Comparison of ENCODE assay signal across 8 cellular contexts in the genomic region with DNA sequence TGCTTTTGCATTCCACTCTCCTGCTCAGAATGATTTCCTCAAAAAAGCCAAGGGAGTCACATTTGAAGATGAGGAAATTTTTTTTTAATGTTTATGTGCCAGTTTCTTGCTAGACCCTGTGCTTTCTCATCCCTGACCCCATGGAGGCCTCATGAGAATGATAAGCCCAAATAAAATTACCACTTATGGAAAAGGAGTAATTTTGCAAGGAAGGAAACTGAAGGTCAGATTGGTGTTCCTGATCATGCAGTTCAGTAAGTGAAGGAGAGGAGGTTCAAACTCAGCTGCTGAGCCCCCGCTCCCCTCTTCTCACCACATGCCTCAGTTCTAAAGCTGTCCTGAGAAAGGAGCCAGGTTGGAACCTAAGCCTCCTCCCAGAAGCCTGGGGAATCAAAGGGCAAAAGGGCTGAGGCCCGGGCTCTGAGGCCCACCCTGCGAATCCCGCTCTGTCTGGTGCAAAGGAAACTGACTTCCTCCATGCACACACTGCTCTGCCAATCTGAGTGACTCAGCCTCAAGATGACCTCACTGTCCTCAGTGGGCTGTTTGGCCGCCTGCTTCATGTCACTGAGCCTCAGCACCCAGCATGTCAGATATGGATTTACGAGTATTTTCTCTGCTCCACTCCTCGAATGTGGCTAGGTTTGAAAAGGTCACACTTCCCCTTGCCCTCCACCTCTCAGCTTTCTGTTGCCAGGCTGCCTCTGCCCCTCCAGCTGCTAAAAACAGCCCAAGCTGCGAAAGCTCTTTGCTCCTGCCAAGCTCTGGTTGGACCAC. TPM values are rescaled to one million over a fixed set of nuclear protein-coding genes. Genes with fewer than 3 reads are reported as not detected.
DNase-seq lines count a peak whose midpoint lies in the region; ATAC-seq and TF ChIP-seq lines count a peak whose summit lies in the region.

No MANE protein-coding gene starts in this region.

- H3K4me3 ChIP-seq in right atrium auricular region = no peak overlapping the region

- H3K9me3 Mint-ChIP-seq in activated CD4-positive, alpha-beta T cell treated with anti-CD3 and anti-CD28 coated beads for 36 hours (ENCODE audit: low read depth) = no peaks in the 10 kb centered on the region
- H3K9me3 Mint-ChIP-seq in activated CD4-positive, alpha-beta T cell treated with anti-CD3 and anti-CD28 coated beads, Interleukin-2, amount 10 ng/mL, durations not matched to agents 24 days and 14 days = no peaks in the 10 kb centered on the region
- no peaks in the 10 kb centered on the region for H3K9me3 Mint-ChIP-seq in activated naive CD8-positive, alpha-beta T cell treated with anti-CD3 and anti-CD28 coated beads, Interleukin-2, amount 50 U/mL, for 24 hours
- no peaks in the 10 kb centered on the region for H3K9me3 Mint-ChIP-seq in stimulated activated memory B cell treated with anti-CD40 and anti-IgM and Interleukin-4, amounts not matched to agents 10 μg/mL and 1 μg/mL and 100 μg/mL, for 72 hours
- H3K9me3 Mint-ChIP-seq in immature natural killer cell = no peaks in the 10 kb centered on the region

- no peaks in the 10 kb centered on the region for H3K9me3 ChIP-seq in right atrium auricular region

- POLR2A ChIA-PET in activated CD4-positive, alpha-beta T cell treated with anti-CD3 and anti-CD28 coated beads for 36 hours (lab: Charles Lee) = no interaction called here

- peaks cover 3% of the 10 kb centered on the region for H3K4me1 Mint-ChIP-seq in activated CD4-positive, alpha-beta T cell treated with anti-CD3 and anti-CD28 coated beads for 36 hours
- peaks cover 2% of the 10 kb centered on the region for H3K4me1 Mint-ChIP-seq in activated CD4-positive, alpha-beta T cell treated with anti-CD3 and anti-CD28 coated beads, Interleukin-2, amount 10 ng/mL, durations not matched to agents 24 days and 14 days
- H3K4me1 Mint-ChIP-seq in activated naive CD8-positive, alpha-beta T cell treated with anti-CD3 and anti-CD28 coated beads, Interleukin-2, amount 50 U/mL, for 24 hours = peaks cover 4% of the 10 kb centered on the region
- H3K4me1 Mint-ChIP-seq in stimulated activated memory B cell treated with anti-CD40 and anti-IgM and Interleukin-4, amounts not matched to agents 10 μg/mL and 1 μg/mL and 100 μg/mL, for 72 hours = no peaks in the 10 kb centered on the region
- peaks cover 2 to 11% of the 10 kb centered on the region in 2 donors for H3K4me1 Mint-ChIP-seq in immature natural killer cell

- peak; percentile 18 for ATAC-seq in activated CD4-positive, alpha-beta T cell treated with anti-CD3 and anti-CD28 coated beads for 36 hours
- ATAC-seq in activated naive CD8-positive, alpha-beta T cell treated with anti-CD3 and anti-CD28 coated beads, Interleukin-2, amount 50 U/mL, for 24 hours = peak; percentile 88
- ATAC-seq in sciatic nerve (peak; percentile 91), HG02840 (IDR thresholded peaks at IDR 0.05; ENCODE audit: low FRiP score, unreplicated experiment) (no peak)
- no peak for ATAC-seq in stimulated activated memory B cell treated with anti-CD40 and anti-IgM and Interleukin-4, amounts not matched to agents 10 μg/mL and 1 μg/mL and 100 μg/mL, for 72 hours

- H3K4me1 ChIP-seq in right atrium auricular region = peaks cover 0 to 36% of the 10 kb centered on the region in 2 donors

- no peak for TF ChIP-seq CTCF in right atrium auricular region (IDR thresholded peaks at IDR 0.05)

- DNase-seq in activated CD4-positive, alpha-beta T cell treated with anti-CD3 and anti-CD28 coated beads for 36 hours = peak; percentile 24
- no peak for DNase-seq in activated CD4-positive, alpha-beta T cell treated with anti-CD3 and anti-CD28 coated beads, Interleukin-2, amount 10 ng/mL, durations not matched to agents 24 days and 14 days
- DNase-seq in activated naive CD8-positive, alpha-beta T cell treated with anti-CD3 and anti-CD28 coated beads, Interleukin-2, amount 50 U/mL, for 24 hours = peak; percentile 10
- DNase-seq in right atrium auricular region (ENCODE audit: low spot score) (peak; percentile 93), sciatic nerve (ENCODE audit: low spot score) (peak; percentile 75), immature natural killer cell (no peak)

- CTCF ChIA-PET in activated CD4-positive, alpha-beta T cell treated with anti-CD3 and anti-CD28 coated beads for 36 hours (lab: Charles Lee) = interaction anchor here (0.6 to 1.5 kb wide), 2 partner anchors 265 to 1016 kb away, joined by 3 read pairs; no protein-coding TSS in a partner anchor

- no peaks in the 10 kb centered on the region for H3K36me3 Mint-ChIP-seq in activated CD4-positive, alpha-beta T cell treated with anti-CD3 and anti-CD28 coated beads for 36 hours (ENCODE audit: low read depth)
- H3K36me3 Mint-ChIP-seq in activated CD4-positive, alpha-beta T cell treated with anti-CD3 and anti-CD28 coated beads, Interleukin-2, amount 10 ng/mL, durations not matched to agents 24 days and 14 days (ENCODE audit: low read depth) = no peaks in the 10 kb centered on the region
- no peaks in the 10 kb centered on the region for H3K36me3 Mint-ChIP-seq in activated naive CD8-positive, alpha-beta T cell treated with anti-CD3 and anti-CD28 coated beads, Interleukin-2, amount 50 U/mL, for 24 hours (ENCODE audit: low read depth)
- H3K36me3 Mint-ChIP-seq in stimulated activated memory B cell treated with anti-CD40 and anti-IgM and Interleukin-4, amounts not matched to agents 10 μg/mL and 1 μg/mL and 100 μg/mL, for 72 hours = no peaks in the 10 kb centered on the region
- H3K36me3 Mint-ChIP-seq in immature natural killer cell = no peaks in the 10 kb centered on the region

- H3K27ac Mint-ChIP-seq in activated CD4-positive, alpha-beta T cell treated with anti-CD3 and anti-CD28 coated beads for 36 hours = no peak overlapping the region
- H3K27ac Mint-ChIP-seq in activated CD4-positive, alpha-beta T cell treated with anti-CD3 and anti-CD28 coated beads, Interleukin-2, amount 10 ng/mL, durations not matched to agents 24 days and 14 days = no peak overlapping the region
- H3K27ac Mint-ChIP-seq in activated naive CD8-positive, alpha-beta T cell treated with anti-CD3 and anti-CD28 coated beads, Interleukin-2, amount 50 U/mL, for 24 hours = no peak overlapping the region
- no peak overlapping the region for H3K27ac Mint-ChIP-seq in stimulated activated memory B cell treated with anti-CD40 and anti-IgM and Interleukin-4, amounts not matched to agents 10 μg/mL and 1 μg/mL and 100 μg/mL, for 72 hours
- H3K27ac Mint-ChIP-seq in immature natural killer cell = peak overlapping the region in 2 of 6 donors; percentile 37 to 49

- peak overlapping the region; percentile 90 to 97 for H3K27ac ChIP-seq in right atrium auricular region

- intact Hi-C loops in activated CD4-positive, alpha-beta T cell treated with anti-CD3 and anti-CD28 coated beads for 36 hours (cut with DNase I, micrococcal nuclease) = no loop called here
- intact Hi-C loops in activated CD4-positive, alpha-beta T cell treated with anti-CD3 and anti-CD28 coated beads, Interleukin-2, amount 10 ng/mL, durations not matched to agents 24 days and 14 days (cut with micrococcal nuclease) = no loop called here
- intact Hi-C loops in sciatic nerve (cut with DNase I) = no loop called here

- no peak overlapping the region for H3K4me3 Mint-ChIP-seq in activated CD4-positive, alpha-beta T cell treated with anti-CD3 and anti-CD28 coated beads for 36 hours
- H3K4me3 Mint-ChIP-seq in activated CD4-positive, alpha-beta T cell treated with anti-CD3 and anti-CD28 coated beads, Interleukin-2, amount 10 ng/mL, durations not matched to agents 24 days and 14 days = no peak overlapping the region
- no peak overlapping the region for H3K4me3 Mint-ChIP-seq in activated naive CD8-positive, alpha-beta T cell treated with anti-CD3 and anti-CD28 coated beads, Interleukin-2, amount 50 U/mL, for 24 hours
- no peak overlapping the region for H3K4me3 Mint-ChIP-seq in stimulated activated memory B cell treated with anti-CD40 and anti-IgM and Interleukin-4, amounts not matched to agents 10 μg/mL and 1 μg/mL and 100 μg/mL, for 72 hours
- no peak overlapping the region for H3K4me3 Mint-ChIP-seq in immature natural killer cell

- no peaks in the 10 kb centered on the region for H3K27me3 Mint-ChIP-seq in activated CD4-positive, alpha-beta T cell treated with anti-CD3 and anti-CD28 coated beads for 36 hours
- H3K27me3 Mint-ChIP-seq in activated CD4-positive, alpha-beta T cell treated with anti-CD3 and anti-CD28 coated beads, Interleukin-2, amount 10 ng/mL, durations not matched to agents 24 days and 14 days = no peaks in the 10 kb centered on the region
- no peaks in the 10 kb centered on the region for H3K27me3 Mint-ChIP-seq in activated naive CD8-positive, alpha-beta T cell treated with anti-CD3 and anti-CD28 coated beads, Interleukin-2, amount 50 U/mL, for 24 hours
- no peaks in the 10 kb centered on the region for H3K27me3 Mint-ChIP-seq in stimulated activated memory B cell treated with anti-CD40 and anti-IgM and Interleukin-4, amounts not matched to agents 10 μg/mL and 1 μg/mL and 100 μg/mL, for 72 hours
- H3K27me3 Mint-ChIP-seq in immature natural killer cell (ENCODE audit: low read depth in 3 of 3) = peaks cover 0 to 2% (median 0%) of the 10 kb centered on the region in 3 donors

- no peaks in the 10 kb centered on the region for H3K36me3 ChIP-seq in right atrium auricular region

- no peaks in the 10 kb centered on the region for H3K27me3 ChIP-seq in right atrium auricular region

RNA-seq across cellular contexts. Expression of gene FLNB, which starts 56.9 kb away (rescaled TPM):
- 10 to 100 TPM; 25.4 to 29.1 TPM for total RNA-seq in activated CD4-positive, alpha-beta T cell treated with anti-CD3 and anti-CD28 coated beads for 36 hours
- 22.8 and 23.9 TPM in 2 replicates for total RNA-seq in activated CD4-positive, alpha-beta T cell treated with anti-CD3 and anti-CD28 coated beads, Interleukin-2, amount 10 ng/mL, durations not matched to agents 24 days and 14 days
- 10 to 100 TPM; 37.6 to 59.6 TPM for total RNA-seq in right atrium auricular region
- 514 TPM for total RNA-seq in sciatic nerve
- 10 to 100 TPM in 1 of 3 donors, 1 to 10 TPM in 1, under 1 TPM in 1; 0.94 to 14.9 (median 7.5) TPM for polyA plus RNA-seq in immature natural killer cell

Comparison
In these comparisons a context has a peak if more than half of its experiments do, and no peak if none do; other contexts are left out.
1. DNase-seq: peak in activated CD4-positive, alpha-beta T cell treated with anti-CD3 and anti-CD28 coated beads for 36 hours (single experiment), activated naive CD8-positive, alpha-beta T cell treated with anti-CD3 and anti-CD28 coated beads, Interleukin-2, amount 50 U/mL, for 24 hours (single experiment), right atrium auricular region (single experiment) and sciatic nerve (single experiment); none in activated CD4-positive, alpha-beta T cell treated with anti-CD3 and anti-CD28 coated beads, Interleukin-2, amount 10 ng/mL, durations not matched to agents 24 days and 14 days (single experiment) and immature natural killer cell (0 of 3).
2. ATAC-seq: peak in activated CD4-positive, alpha-beta T cell treated with anti-CD3 and anti-CD28 coated beads for 36 hours (single experiment), activated naive CD8-positive, alpha-beta T cell treated with anti-CD3 and anti-CD28 coated beads, Interleukin-2, amount 50 U/mL, for 24 hours (single experiment) and sciatic nerve (single experiment); none in stimulated activated memory B cell treated with anti-CD40 and anti-IgM and Interleukin-4, amounts not matched to agents 10 μg/mL and 1 μg/mL and 100 μg/mL, for 72 hours (single experiment) and HG02840 (single experiment).